Comparison of ENCODE assay signal across 8 cellular contexts in genomic region chr1:173429517-173430477, GRCh38. TPM values are rescaled to one million over a fixed set of nuclear protein-coding genes. Genes with fewer than 3 reads are reported as not detected.
DNase-seq lines count a peak whose midpoint lies in the region; ATAC-seq and TF ChIP-seq lines count a peak whose summit lies in the region.

No MANE protein-coding gene starts in this region.

- DNase-seq in NCI-H2107 (lab: John Stamatoyannopoulos, UW) (peak; percentile 30), left lobe of liver (ENCODE audit: low spot score) (peak; percentile 71), NCI-H510A treated with DMSO at 0.1 percent for 48 hours (lab: John Stamatoyannopoulos, UW) (no peak)
- peak; percentile 35 to 44 for DNase-seq in stimulated activated CD4-positive, alpha-beta T cell treated with anti-CD3 and anti-CD28 coated beads, Interleukin-1b, Interleukin-23, amount 100 ng/mL, for 4 hours (ENCODE audit: low read depth in 2 of 2)

- H3K27ac ChIP-seq in cingulate gyrus (ENCODE audit: low read depth, low read length), result peak overlapping the region; percentile 43

- peak; percentile 57 for ATAC-seq in HG02610 (IDR thresholded peaks at IDR 0.05; ENCODE audit: unreplicated experiment)
- ATAC-seq in activated CD4-positive, CD25-positive, alpha-beta regulatory T cell treated with anti-CD3 and anti-CD28 coated beads, Interleukin-2, amount 50 U/mL, for 24 hours, result peak; percentile 74 to 81
- ATAC-seq in left lobe of liver, result peak; percentile 79

- peak; percentile 86 for TF ChIP-seq CTCF in GM12872 (IDR thresholded peaks at IDR 0.05; ENCODE audit: insufficient read depth, low read depth, low read length)

RNA-seq across cellular contexts. Expression of gene PRDX6, which starts 47.3 kb away (rescaled TPM):
- total RNA-seq in left lobe of liver, result 477 TPM
